Comparison of ENCODE assay signal across 17 cellular contexts in genomic region chr10:98144985-98145384, GRCh38.
"Had no signal": no experiment of that assay in that cellular context is flagged by ENCODE, and none has a peak within 500 bp of the region (broad histone marks: within the 10 kb centered on the region; RNA-seq: fewer than 3 reads in every experiment).

No MANE protein-coding gene starts in this region.

- H3K27ac Mint-ChIP-seq: activated CD4-positive, alpha-beta memory T cell treated with anti-CD3 and anti-CD28 coated beads for 36 hours; activated naive CD4-positive, alpha-beta T cell treated with anti-CD3 and anti-CD28 coated beads for 36 hours had no signal

- DNase-seq: activated CD4-positive, alpha-beta memory T cell treated with anti-CD3 and anti-CD28 coated beads for 36 hours; activated CD4-positive, alpha-beta T cell treated with anti-CD3 and anti-CD28 coated beads for 48 hours; activated naive CD4-positive, alpha-beta T cell treated with anti-CD3 and anti-CD28 coated beads for 36 hours; activated T-cell treated with anti-CD3 and anti-CD28 coated beads, Interleukin-2, amount 50 U/mL, for 48 hours; anterior cingulate cortex; brain microvascular endothelial cell; central memory CD4-positive, alpha-beta T cell; dermis blood vessel endothelial cell; effector memory CD4-positive, alpha-beta T cell; foreskin keratinocyte; mesendoderm; mucosa of descending colon; nucleus accumbens; posterior cingulate gyrus; stimulated activated CD4-positive, alpha-beta T cell treated with anti-CD3 and anti-CD28 coated beads, Interleukin-4, amount 100 ng/mL, for 24 hours; stimulated activated naive CD4-positive, alpha-beta T cell treated with Interleukin-2 at 50 U/mL for 16 hours had no signal

- H3K4me1 ChIP-seq: foreskin keratinocyte had no signal

- ATAC-seq: foreskin keratinocyte, mucosa of descending colon had no signal

- H3K27me3 ChIP-seq: brain microvascular endothelial cell, foreskin keratinocyte, upper lobe of left lung had no signal

- H3K27me3 Mint-ChIP-seq: activated CD4-positive, alpha-beta memory T cell treated with anti-CD3 and anti-CD28 coated beads for 36 hours had no signal

- H3K36me3 ChIP-seq: brain microvascular endothelial cell, upper lobe of left lung had no signal

- H3K27ac ChIP-seq: brain microvascular endothelial cell, foreskin keratinocyte, upper lobe of left lung had no signal

- H3K4me3 Mint-ChIP-seq: activated CD4-positive, alpha-beta memory T cell treated with anti-CD3 and anti-CD28 coated beads for 36 hours; activated naive CD4-positive, alpha-beta T cell treated with anti-CD3 and anti-CD28 coated beads for 36 hours had no signal

- H3K4me3 ChIP-seq: mucosa of descending colon, upper lobe of left lung had no signal
